9 cellular contexts compared by ENCODE assay signal in the genomic region with DNA sequence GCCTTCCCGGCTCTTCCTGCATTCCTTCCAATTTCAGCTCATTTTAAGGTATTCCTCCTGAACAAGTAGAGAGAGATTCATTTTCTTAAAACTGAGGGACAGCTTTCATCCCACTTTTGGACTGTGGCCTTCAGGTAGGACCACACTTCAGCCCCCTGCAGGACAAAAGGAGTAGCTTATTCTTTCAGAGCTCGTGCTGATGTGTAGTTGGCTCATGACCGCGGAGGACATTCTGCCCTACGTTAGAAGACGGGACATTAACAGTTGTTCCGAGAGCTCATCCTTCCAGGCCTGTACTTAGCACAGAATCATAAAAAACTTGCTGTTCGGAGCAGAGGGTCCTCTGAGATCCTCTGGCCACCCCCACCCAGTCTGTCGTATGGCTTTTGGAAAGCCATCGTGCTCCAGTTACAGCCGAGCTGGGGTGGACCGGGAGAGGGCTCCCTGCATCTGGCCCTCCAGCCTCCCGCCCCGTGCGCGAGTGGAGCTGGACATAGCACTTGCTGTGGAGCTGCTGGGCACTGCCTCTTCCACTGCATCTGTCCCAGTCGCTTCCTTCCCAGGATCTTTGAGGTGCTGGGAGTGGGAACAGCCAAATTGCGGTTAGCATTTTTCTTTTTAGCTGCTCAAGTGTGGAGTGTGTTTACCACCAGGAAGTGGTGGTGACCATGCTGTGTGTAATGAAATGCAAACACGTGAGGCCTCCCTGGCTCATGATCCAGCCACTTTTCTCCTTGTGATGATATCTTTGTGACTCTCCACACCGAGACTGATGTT.
DNase-seq lines count a peak whose midpoint lies in the region; ATAC-seq and TF ChIP-seq lines count a peak whose summit lies in the region.
"Had no signal": no experiment of that assay in that cellular context is flagged by ENCODE, and none has a peak within 500 bp of the region (broad histone marks: within the 10 kb centered on the region; RNA-seq: fewer than 3 reads in every experiment).

No MANE protein-coding gene starts in this region.

- DNase-seq in Right ventricle myocardium inferior (ENCODE audit: missing footprints) (peak; percentile 46), right cardiac atrium (no peak), OCI-LY7 (ENCODE audit: low spot score) (no peak), fibroblast of pulmonary artery (ENCODE audit: low read depth) (no peak), mucosa of descending colon (no peak), NCI-H2107 treated with DMSO at 0.1 percent for 48 hours (lab: John Stamatoyannopoulos, UW; ENCODE audit: unreplicated experiment) (no peak)
- DNase-seq in stimulated activated effector memory CD8-positive, alpha-beta T cell treated with anti-CD3 and anti-CD28 coated beads, Interleukin-12 subunit alpha, Interleukin-12 subunit beta, amount 100 ng/mL, for 72 hours (ENCODE audit: low spot score in 2 of 2): no peak
- no peak for DNase-seq in CD4-positive, alpha-beta memory T cell
- DNase-seq: NCI-H524 had no signal

- POLR2A ChIA-PET in OCI-LY7 (lab: Charles Lee): no interaction called here
- POLR2A ChIA-PET in CD4-positive, alpha-beta memory T cell (lab: Charles Lee; ENCODE audit: partially characterized antibody): no interaction called here

- H3K27ac ChIP-seq in right cardiac atrium (ENCODE audit: low read length): no peak overlapping the region
- no peak overlapping the region for H3K27ac ChIP-seq in OCI-LY7 (ENCODE audit: low read depth, low read length, poor library complexity, severe bottlenecking)
- no peak overlapping the region for H3K27ac ChIP-seq in CD4-positive, alpha-beta memory T cell (ENCODE audit: low read depth, low read length)

- H3K36me3 ChIP-seq in OCI-LY7 (ENCODE audit: insufficient read depth, low read length) (peaks cover 14% of the 10 kb centered on the region), mucosa of descending colon (ENCODE audit: low read depth) (no peaks in the 10 kb centered on the region)
- no peaks in the 10 kb centered on the region for H3K36me3 ChIP-seq in CD4-positive, alpha-beta memory T cell (ENCODE audit: insufficient read depth, low read length)

- no peaks in the 10 kb centered on the region for H4K20me1 ChIP-seq in OCI-LY7 (ENCODE audit: insufficient read depth, low read length)

- BruUV-seq in OCI-LY7 (replicated peaks; lab: Mats Ljungman, UMichigan): no TSS peak

- H3K4me2 ChIP-seq in OCI-LY7 (ENCODE audit: low read length): no peak overlapping the region

- TF ChIP-seq CTCF in OCI-LY7 (conservative IDR thresholded peaks at IDR 0.05; ENCODE audit: low read length) (peak; percentile 28; the same call in 1 of the 2 replicates), fibroblast of pulmonary artery (IDR thresholded peaks at IDR 0.05; ENCODE audit: low read length, missing control alignments) (peak; percentile 14), mucosa of descending colon (IDR thresholded peaks at IDR 0.05) (no peak)

- H3K4me1 Mint-ChIP-seq in stimulated activated effector memory CD8-positive, alpha-beta T cell treated with anti-CD3 and anti-CD28 coated beads, Interleukin-12 subunit alpha, Interleukin-12 subunit beta, amount 100 ng/mL, for 72 hours: peaks cover 53% of the 10 kb centered on the region
- H3K4me1 Mint-ChIP-seq in CD4-positive, alpha-beta memory T cell: peaks cover 0 to 13% (median 6%) of the 10 kb centered on the region in 4 donors

- H3K79me2 ChIP-seq in OCI-LY7 (ENCODE audit: insufficient read depth, low read depth, low read length): no peaks in the 10 kb centered on the region

- no peaks in the 10 kb centered on the region for H3K27me3 Mint-ChIP-seq in CD4-positive, alpha-beta memory T cell

- intact Hi-C loops in Right ventricle myocardium inferior (cut with DNase I): no loop called here
- intact Hi-C loops in right cardiac atrium (cut with DNase I): no loop called here
- intact Hi-C loops in OCI-LY7 (cut with micrococcal nuclease; ENCODE audit: unreplicated experiment): no loop called here
- intact Hi-C loops in mucosa of descending colon (cut with DNase I, micrococcal nuclease): no loop called here
- intact Hi-C loops in CD4-positive, alpha-beta memory T cell (cut with micrococcal nuclease): no loop called here

- H3K4me3 Mint-ChIP-seq in stimulated activated effector memory CD8-positive, alpha-beta T cell treated with anti-CD3 and anti-CD28 coated beads, Interleukin-12 subunit alpha, Interleukin-12 subunit beta, amount 100 ng/mL, for 72 hours: no peak overlapping the region
- H3K4me3 Mint-ChIP-seq in CD4-positive, alpha-beta memory T cell: no peak overlapping the region

- no peaks in the 10 kb centered on the region for H3K9me2 ChIP-seq in OCI-LY7 (ENCODE audit: insufficient read depth, low read length)

- 92% methylated on average over 20 of the region's 20 CpGs for WGBS in right cardiac atrium

- H3K4me1 ChIP-seq in right cardiac atrium (ENCODE audit: control insufficient read depth, insufficient read depth, low read length) (no peaks in the 10 kb centered on the region), OCI-LY7 (ENCODE audit: insufficient read depth, low read length, poor library complexity, severe bottlenecking) (no peaks in the 10 kb centered on the region), mucosa of descending colon (ENCODE audit: low read depth) (peaks cover 13% of the 10 kb centered on the region)
- H3K4me1 ChIP-seq in CD4-positive, alpha-beta memory T cell (ENCODE audit: insufficient read depth, low read length): no peaks in the 10 kb centered on the region

- ATAC-seq in Right ventricle myocardium inferior (no peak), right cardiac atrium (no peak), mucosa of descending colon (no peak)
- ATAC-seq in stimulated activated effector memory CD8-positive, alpha-beta T cell treated with anti-CD3 and anti-CD28 coated beads, Interleukin-12 subunit alpha, Interleukin-12 subunit beta, amount 100 ng/mL, for 72 hours: no peak

- no peaks in the 10 kb centered on the region for H3K9me3 Mint-ChIP-seq in stimulated activated effector memory CD8-positive, alpha-beta T cell treated with anti-CD3 and anti-CD28 coated beads, Interleukin-12 subunit alpha, Interleukin-12 subunit beta, amount 100 ng/mL, for 72 hours
- peaks cover 0 to 2% (median 0%) of the 10 kb centered on the region in 8 donors for H3K9me3 Mint-ChIP-seq in CD4-positive, alpha-beta memory T cell

- CTCF ChIA-PET in OCI-LY7 (lab: Charles Lee; ENCODE audit: unreplicated experiment): no interaction called here
- CTCF ChIA-PET in CD4-positive, alpha-beta memory T cell (lab: Charles Lee; ENCODE audit: partially characterized antibody): no interaction called here

- H3K36me3 Mint-ChIP-seq in stimulated activated effector memory CD8-positive, alpha-beta T cell treated with anti-CD3 and anti-CD28 coated beads, Interleukin-12 subunit alpha, Interleukin-12 subunit beta, amount 100 ng/mL, for 72 hours: peaks cover 19% of the 10 kb centered on the region
- H3K36me3 Mint-ChIP-seq in CD4-positive, alpha-beta memory T cell: peaks cover 15 to 20% of the 10 kb centered on the region in 2 donors

- peak overlapping the region; percentile 54 for H3K27ac Mint-ChIP-seq in stimulated activated effector memory CD8-positive, alpha-beta T cell treated with anti-CD3 and anti-CD28 coated beads, Interleukin-12 subunit alpha, Interleukin-12 subunit beta, amount 100 ng/mL, for 72 hours
- H3K27ac Mint-ChIP-seq in CD4-positive, alpha-beta memory T cell: peak overlapping the region in 2 of 7 donors; percentile 13 to 29

- H3K9me3 ChIP-seq in right cardiac atrium (ENCODE audit: control insufficient read depth, low read length) (no peaks in the 10 kb centered on the region), OCI-LY7 (ENCODE audit: low read length) (no peaks in the 10 kb centered on the region), mucosa of descending colon (no peaks in the 10 kb centered on the region)
- H3K9me3 ChIP-seq in CD4-positive, alpha-beta memory T cell (ENCODE audit: control insufficient read depth in 1 of 2, low read length in 2 of 2): no peaks in the 10 kb centered on the region

- no peaks in the 10 kb centered on the region for H3K27me3 ChIP-seq in right cardiac atrium (ENCODE audit: control insufficient read depth, insufficient read depth)
- no peaks in the 10 kb centered on the region for H3K27me3 ChIP-seq in CD4-positive, alpha-beta memory T cell (ENCODE audit: insufficient read depth, low read length)

- H2AFZ ChIP-seq in OCI-LY7 (ENCODE audit: low read length): no peak overlapping the region

- H3K4me3 ChIP-seq in right cardiac atrium (ENCODE audit: low read length): no peak overlapping the region
- H3K4me3 ChIP-seq in OCI-LY7 (ENCODE audit: low read depth, low read length, poor library complexity, severe bottlenecking): no peak overlapping the region
- no peak overlapping the region for H3K4me3 ChIP-seq in fibroblast of pulmonary artery (replicated peaks; ENCODE audit: low read depth, low read length)
- no peak overlapping the region for H3K4me3 ChIP-seq in mucosa of descending colon
- no peak overlapping the region for H3K4me3 ChIP-seq in CD4-positive, alpha-beta memory T cell (ENCODE audit: low read length in 2 of 2)
